ENCODE assay signal across 8 cellular contexts in the genomic region with DNA sequence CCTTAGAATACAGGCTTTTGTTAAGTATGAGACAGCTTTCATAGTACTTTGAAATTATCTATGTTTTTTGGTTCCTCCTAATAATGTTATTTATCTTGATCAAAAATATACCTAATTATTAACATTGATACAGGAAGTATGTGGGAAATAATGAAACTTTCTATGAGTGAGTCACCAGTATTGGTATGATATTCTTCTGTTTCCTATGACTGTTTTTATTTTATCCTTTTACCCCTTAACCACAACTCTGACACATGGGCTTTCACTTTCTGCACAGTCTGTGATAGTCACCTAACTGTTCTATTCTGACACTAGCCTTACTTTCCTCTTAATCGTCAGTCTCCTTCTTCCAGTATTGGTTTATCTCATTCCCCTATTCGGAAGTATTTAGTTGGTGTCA. TPM values are rescaled to one million over a fixed set of nuclear protein-coding genes. Genes with fewer than 3 reads are reported as not detected.
A peak's percentile ranks its signal among the peaks of the same experiment; 100 is the strongest.
DNase-seq lines count a peak whose midpoint lies in the region; ATAC-seq and TF ChIP-seq lines count a peak whose summit lies in the region.

No MANE protein-coding gene starts in this region.

- no peaks in the 10 kb centered on the region for H3K36me3 ChIP-seq in naive thymus-derived CD4-positive, alpha-beta T cell (ENCODE audit: control insufficient read depth in 2 of 3, insufficient read depth in 3 of 3, low read length in 3 of 3)

- H3K4me3 ChIP-seq in GM12865 (ENCODE audit: low read depth, low read length), result no peak overlapping the region
- H3K4me3 ChIP-seq in naive thymus-derived CD4-positive, alpha-beta T cell (ENCODE audit: low read length), result no peak overlapping the region

- intact Hi-C loops in naive thymus-derived CD4-positive, alpha-beta T cell (cut with micrococcal nuclease), result loop anchor here (2.0 kb wide), 1 partner anchor 14 kb away; a partner anchor contains a TSS

- peaks cover 0 to 29% (median 6%) of the 10 kb centered on the region in 7 donors for H3K4me1 Mint-ChIP-seq in naive thymus-derived CD4-positive, alpha-beta T cell
- H3K4me1 Mint-ChIP-seq in WTC11, result no peaks in the 10 kb centered on the region

- H3K27ac ChIP-seq in naive thymus-derived CD4-positive, alpha-beta T cell (ENCODE audit: low read depth, low read length), result no peak overlapping the region

- no peaks in the 10 kb centered on the region for H3K27me3 ChIP-seq in naive thymus-derived CD4-positive, alpha-beta T cell (ENCODE audit: control insufficient read depth in 2 of 2, insufficient read depth in 2 of 2, low read length in 2 of 2)

- peaks cover 0 to 4% of the 10 kb centered on the region in 2 donors for H3K4me1 ChIP-seq in naive thymus-derived CD4-positive, alpha-beta T cell (ENCODE audit: control insufficient read depth in 2 of 2, insufficient read depth in 2 of 2, low read length in 2 of 2)

- POLR2A ChIA-PET in naive thymus-derived CD4-positive, alpha-beta T cell (lab: Charles Lee), result interaction anchor here (0.9 kb wide), 1 partner anchor 14 kb away, joined by 3 read pairs; a partner anchor contains a TSS
- POLR2A ChIA-PET in WTC11 (lab: Charles Lee), result no interaction called here

- H3K27me3 Mint-ChIP-seq in naive thymus-derived CD4-positive, alpha-beta T cell, result peaks cover 0 to 7% (median 0%) of the 10 kb centered on the region in 5 donors
- no peaks in the 10 kb centered on the region for H3K27me3 Mint-ChIP-seq in WTC11 (ENCODE audit: low read depth)

- no peaks in the 10 kb centered on the region for H3K9me3 Mint-ChIP-seq in activated naive CD4-positive, alpha-beta T cell treated with anti-CD3 and anti-CD28 coated beads, Interleukin-2, amount 50 U/mL, for 72 hours
- H3K9me3 Mint-ChIP-seq in naive thymus-derived CD4-positive, alpha-beta T cell, result no peaks in the 10 kb centered on the region
- H3K9me3 Mint-ChIP-seq in WTC11, result no peaks in the 10 kb centered on the region

- peak overlapping the region in 1 of 2 donors; percentile 65 for H3K27ac Mint-ChIP-seq in activated naive CD4-positive, alpha-beta T cell treated with anti-CD3 and anti-CD28 coated beads, Interleukin-2, amount 50 U/mL, for 72 hours
- no peak overlapping the region for H3K27ac Mint-ChIP-seq in naive thymus-derived CD4-positive, alpha-beta T cell
- H3K27ac Mint-ChIP-seq in WTC11, result no peak overlapping the region

- no peaks in the 10 kb centered on the region for H3K36me3 Mint-ChIP-seq in activated naive CD4-positive, alpha-beta T cell treated with anti-CD3 and anti-CD28 coated beads, Interleukin-2, amount 50 U/mL, for 72 hours
- peaks cover 0 to 25% (median 9%) of the 10 kb centered on the region in 5 donors for H3K36me3 Mint-ChIP-seq in naive thymus-derived CD4-positive, alpha-beta T cell
- H3K36me3 Mint-ChIP-seq in WTC11, result peaks cover 41% of the 10 kb centered on the region

- TF ChIP-seq CTCF in GM12865 (IDR thresholded peaks at IDR 0.05; ENCODE audit: insufficient read depth, low read depth, low read length, missing control alignments), result no peak
- TF ChIP-seq CTCF in WTC11 (IDR thresholded peaks at IDR 0.05), result no peak

- CTCF ChIA-PET in naive thymus-derived CD4-positive, alpha-beta T cell (lab: Charles Lee), result interaction anchor here (0.6 kb wide), 1 partner anchor 12 kb away, joined by 3 read pairs; no protein-coding TSS in a partner anchor
- CTCF ChIA-PET in WTC11 (lab: Charles Lee), result no interaction called here

- no peaks in the 10 kb centered on the region for H3K9me3 ChIP-seq in naive thymus-derived CD4-positive, alpha-beta T cell (ENCODE audit: control insufficient read depth in 2 of 3, low read length in 3 of 3)

- H3K4me3 Mint-ChIP-seq in naive thymus-derived CD4-positive, alpha-beta T cell, result peak overlapping the region in 1 of 10 donors; percentile 57
- no peak overlapping the region for H3K4me3 Mint-ChIP-seq in WTC11

- DNase-seq in GM12865 (ENCODE audit: low read depth) (peak; percentile 84), HT-29 (ENCODE audit: low spot score) (peak; percentile 19), ureter (ENCODE audit: low spot score) (no peak), hippocampal formation (lab: John Stamatoyannopoulos, UW) (no peak), WTC11 (ENCODE audit: low spot score) (no peak)
- peak in 1 of 2 donors; percentile 39 for DNase-seq in activated naive CD4-positive, alpha-beta T cell treated with anti-CD3 and anti-CD28 coated beads, Interleukin-2, amount 50 U/mL, for 72 hours (ENCODE audit: low spot score in 2 of 2)
- no peak for DNase-seq in naive thymus-derived CD4-positive, alpha-beta T cell

- ATAC-seq in GM21526 (IDR thresholded peaks at IDR 0.05; ENCODE audit: low FRiP score, unreplicated experiment), result peak; percentile 45
- ATAC-seq in activated naive CD4-positive, alpha-beta T cell treated with anti-CD3 and anti-CD28 coated beads, Interleukin-2, amount 50 U/mL, for 72 hours, result peak; percentile 51 to 61
- no peak for ATAC-seq in naive thymus-derived CD4-positive, alpha-beta T cell
- no peak for ATAC-seq in WTC11

TF ChIP-seq in WTC11, 78 proteins besides CTCF, POLR2A, EP300 and RAD21:
- TF ChIP-seq GRHL2 (CRISPR knock-in tag; IDR thresholded peaks at IDR 0.05; ENCODE audit: insufficient replicate concordance, severe bottlenecking) (no peak), FOXK1 (CRISPR knock-in tag; IDR thresholded peaks at IDR 0.05) (no peak), NR1H2 (CRISPR knock-in tag; IDR thresholded peaks at IDR 0.05) (no peak), ELF4 (CRISPR knock-in tag; IDR thresholded peaks at IDR 0.05; ENCODE audit: low read depth) (no peak)
- TF ChIP-seq, protein P1, sequence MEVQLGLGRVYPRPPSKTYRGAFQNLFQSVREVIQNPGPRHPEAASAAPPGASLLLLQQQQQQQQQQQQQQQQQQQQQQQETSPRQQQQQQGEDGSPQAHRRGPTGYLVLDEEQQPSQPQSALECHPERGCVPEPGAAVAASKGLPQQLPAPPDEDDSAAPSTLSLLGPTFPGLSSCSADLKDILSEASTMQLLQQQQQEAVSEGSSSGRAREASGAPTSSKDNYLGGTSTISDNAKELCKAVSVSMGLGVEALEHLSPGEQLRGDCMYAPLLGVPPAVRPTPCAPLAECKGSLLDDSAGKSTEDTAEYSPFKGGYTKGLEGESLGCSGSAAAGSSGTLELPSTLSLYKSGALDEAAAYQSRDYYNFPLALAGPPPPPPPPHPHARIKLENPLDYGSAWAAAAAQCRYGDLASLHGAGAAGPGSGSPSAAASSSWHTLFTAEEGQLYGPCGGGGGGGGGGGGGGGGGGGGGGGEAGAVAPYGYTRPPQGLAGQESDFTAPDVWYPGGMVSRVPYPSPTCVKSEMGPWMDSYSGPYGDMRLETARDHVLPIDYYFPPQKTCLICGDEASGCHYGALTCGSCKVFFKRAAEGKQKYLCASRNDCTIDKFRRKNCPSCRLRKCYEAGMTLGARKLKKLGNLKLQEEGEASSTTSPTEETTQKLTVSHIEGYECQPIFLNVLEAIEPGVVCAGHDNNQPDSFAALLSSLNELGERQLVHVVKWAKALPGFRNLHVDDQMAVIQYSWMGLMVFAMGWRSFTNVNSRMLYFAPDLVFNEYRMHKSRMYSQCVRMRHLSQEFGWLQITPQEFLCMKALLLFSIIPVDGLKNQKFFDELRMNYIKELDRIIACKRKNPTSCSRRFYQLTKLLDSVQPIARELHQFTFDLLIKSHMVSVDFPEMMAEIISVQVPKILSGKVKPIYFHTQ (CRISPR knock-in tag; IDR thresholded peaks at IDR 0.05), result no peak
- TF ChIP-seq, protein P2, sequence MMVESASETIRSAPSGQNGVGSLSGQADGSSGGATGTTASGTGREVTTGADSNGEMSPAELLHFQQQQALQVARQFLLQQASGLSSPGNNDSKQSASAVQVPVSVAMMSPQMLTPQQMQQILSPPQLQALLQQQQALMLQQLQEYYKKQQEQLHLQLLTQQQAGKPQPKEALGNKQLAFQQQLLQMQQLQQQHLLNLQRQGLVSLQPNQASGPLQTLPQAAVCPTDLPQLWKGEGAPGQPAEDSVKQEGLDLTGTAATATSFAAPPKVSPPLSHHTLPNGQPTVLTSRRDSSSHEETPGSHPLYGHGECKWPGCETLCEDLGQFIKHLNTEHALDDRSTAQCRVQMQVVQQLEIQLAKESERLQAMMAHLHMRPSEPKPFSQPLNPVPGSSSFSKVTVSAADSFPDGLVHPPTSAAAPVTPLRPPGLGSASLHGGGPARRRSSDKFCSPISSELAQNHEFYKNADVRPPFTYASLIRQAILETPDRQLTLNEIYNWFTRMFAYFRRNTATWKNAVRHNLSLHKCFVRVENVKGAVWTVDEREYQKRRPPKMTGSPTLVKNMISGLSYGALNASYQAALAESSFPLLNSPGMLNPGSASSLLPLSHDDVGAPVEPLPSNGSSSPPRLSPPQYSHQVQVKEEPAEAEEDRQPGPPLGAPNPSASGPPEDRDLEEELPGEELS (CRISPR knock-in tag; IDR thresholded peaks at IDR 0.05), result no peak
- TF ChIP-seq, protein P3, sequence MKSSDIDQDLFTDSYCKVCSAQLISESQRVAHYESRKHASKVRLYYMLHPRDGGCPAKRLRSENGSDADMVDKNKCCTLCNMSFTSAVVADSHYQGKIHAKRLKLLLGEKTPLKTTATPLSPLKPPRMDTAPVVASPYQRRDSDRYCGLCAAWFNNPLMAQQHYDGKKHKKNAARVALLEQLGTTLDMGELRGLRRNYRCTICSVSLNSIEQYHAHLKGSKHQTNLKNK (CRISPR knock-in tag; IDR thresholded peaks at IDR 0.05), result no peak
TF ChIP-seq in WTC11: peak in this region for 0.

RNA-seq across cellular contexts. Expression of a gene that starts 4.7 kb away (rescaled TPM):
- 3.3 and 3.4 TPM in 2 replicates for total RNA-seq in HT-29 (2014; rRNA removed; shearing (Covaris generic))
- total RNA-seq in activated naive CD4-positive, alpha-beta T cell treated with anti-CD3 and anti-CD28 coated beads, Interleukin-2, amount 50 U/mL, for 72 hours, result 1 to 10 TPM; 2.3 to 6.7 TPM
- 1 to 10 TPM; 2.2 to 4.9 (median 4.4) TPM for total RNA-seq in naive thymus-derived CD4-positive, alpha-beta T cell
- polyA plus RNA-seq in naive thymus-derived CD4-positive, alpha-beta T cell, result 1 to 10 TPM; 1.7 to 2.7 TPM
- total RNA-seq in ureter (6.5 TPM), WTC11 (2021) (16.8 to 17.7 TPM (median 17.0 TPM) in 3 replicates)

RNA-seq across cellular contexts. Expression of a gene that starts 14.3 kb away (rescaled TPM):
- 60.6 and 68.9 TPM in 2 replicates for total RNA-seq in HT-29 (2014; rRNA removed; shearing (Covaris generic))
- 100 to 1,000 TPM in 1 of 2 donors, 10 to 100 TPM in 1; 93.9 to 124 TPM for total RNA-seq in activated naive CD4-positive, alpha-beta T cell treated with anti-CD3 and anti-CD28 coated beads, Interleukin-2, amount 50 U/mL, for 72 hours
- total RNA-seq in naive thymus-derived CD4-positive, alpha-beta T cell, result 100 to 1,000 TPM; 137 to 168 (median 149) TPM
- 100 to 1,000 TPM; 130 to 136 TPM for polyA plus RNA-seq in naive thymus-derived CD4-positive, alpha-beta T cell
- total RNA-seq in ureter (239 TPM), WTC11 (2021) (106 to 137 TPM (median 122 TPM) in 3 replicates)

Comparison
In these comparisons a context has a peak if more than half of its experiments do, and no peak if none do; other contexts are left out.
1. DNase-seq: peak in GM12865 (single experiment) and HT-29 (single experiment); none in naive thymus-derived CD4-positive, alpha-beta T cell (0 of 9), ureter (single experiment), hippocampal formation (0 of 2) and WTC11 (single experiment).
2. ATAC-seq: peak in GM21526 (single experiment) and activated naive CD4-positive, alpha-beta T cell treated with anti-CD3 and anti-CD28 coated beads, Interleukin-2, amount 50 U/mL, for 72 hours (2 of 2); none in naive thymus-derived CD4-positive, alpha-beta T cell (single experiment) and WTC11 (single experiment).